In genomic region chr14:62921466-62921865, GRCh38 we compare ENCODE assay signal across 24 cellular contexts.
DNase-seq lines count a peak whose midpoint lies in the region; FAIRE-seq and TF ChIP-seq lines count a peak whose summit lies in the region.
"Had no signal": no experiment of that assay in that cellular context is flagged by ENCODE, and none has a peak within 500 bp of the region (broad histone marks: within the 10 kb centered on the region; RNA-seq: fewer than 3 reads in every experiment).

No MANE protein-coding gene starts in this region.

- H3K27ac Mint-ChIP-seq in astrocyte (ENCODE audit: unreplicated experiment) (no peak overlapping the region), type B pancreatic cell (no peak overlapping the region)
- H3K27ac Mint-ChIP-seq: B cell; CD4-positive, CD25-positive, alpha-beta regulatory T cell; CD8-positive, alpha-beta memory T cell; H9 had no signal

- H3K4me3 ChIP-seq in astrocyte (ENCODE audit: insufficient read depth, low read depth, low read length) (no peak overlapping the region), hepatocyte (no peak overlapping the region)

- H3K27me3 ChIP-seq in astrocyte (ENCODE audit: insufficient read depth, low read length) = no peaks in the 10 kb centered on the region
- no peaks in the 10 kb centered on the region for H3K27me3 ChIP-seq in hepatocyte

- no peak overlapping the region for H3K9ac ChIP-seq in astrocyte (ENCODE audit: low read length)

- no peak overlapping the region for H3K4me2 ChIP-seq in astrocyte (ENCODE audit: low read length)
- peak overlapping the region; percentile 35 for H3K4me2 ChIP-seq in hepatocyte

- 81% methylated on average over 1 of the region's 1 CpG for WGBS in hepatocyte (ENCODE audit: low lambda C conversion rate, missing lambda C conversion rate)

- H3K9me2 ChIP-seq in hepatocyte (replicated peaks; ENCODE audit: insufficient read depth) = no peaks in the 10 kb centered on the region

- H3K36me3 ChIP-seq in astrocyte (ENCODE audit: insufficient read depth, low read length) = no peaks in the 10 kb centered on the region
- H3K36me3 ChIP-seq in hepatocyte (replicated peaks; ENCODE audit: insufficient read depth, low read depth) = no peaks in the 10 kb centered on the region

- no peaks in the 10 kb centered on the region for H3K79me2 ChIP-seq in astrocyte (ENCODE audit: insufficient read depth, low read length)
- H3K79me2 ChIP-seq in hepatocyte = no peaks in the 10 kb centered on the region

- H3K9me3 ChIP-seq in astrocyte (ENCODE audit: insufficient read depth, low read depth, low read length) (no peaks in the 10 kb centered on the region), hepatocyte (ENCODE audit: low read depth) (no peaks in the 10 kb centered on the region)

- H3K27ac ChIP-seq in astrocyte (ENCODE audit: low read depth, low read length) (no peak overlapping the region), hepatocyte (no peak overlapping the region)

- peaks cover 3% of the 10 kb centered on the region for H3K4me1 Mint-ChIP-seq in astrocyte (ENCODE audit: low read depth, unreplicated experiment)
- H3K4me1 Mint-ChIP-seq in type B pancreatic cell (ENCODE audit: unreplicated experiment) = no peaks in the 10 kb centered on the region
- H3K4me1 Mint-ChIP-seq: B cell; CD4-positive, CD25-positive, alpha-beta regulatory T cell; CD8-positive, alpha-beta memory T cell; H9 had no signal

- H2AFZ ChIP-seq in astrocyte (ENCODE audit: low read depth, low read length) = no peak overlapping the region
- H2AFZ ChIP-seq in hepatocyte = no peak overlapping the region

- TF ChIP-seq CTCF in astrocyte (IDR thresholded peaks at IDR 0.05; ENCODE audit: insufficient read depth, low read depth, low read length) (no peak), hepatocyte (IDR thresholded peaks at IDR 0.05; ENCODE audit: poor library complexity) (no peak), type B pancreatic cell (conservative IDR thresholded peaks at IDR 0.05) (no peak)

- H3K9me3 Mint-ChIP-seq in astrocyte (ENCODE audit: unreplicated experiment) (peaks cover 2% of the 10 kb centered on the region), type B pancreatic cell (no peaks in the 10 kb centered on the region)
- H3K9me3 Mint-ChIP-seq: H9 had no signal

- H3K4me3 Mint-ChIP-seq in astrocyte (ENCODE audit: unreplicated experiment) = no peak overlapping the region
- no peak overlapping the region for H3K4me3 Mint-ChIP-seq in type B pancreatic cell
- H3K4me3 Mint-ChIP-seq: B cell; CD4-positive, CD25-positive, alpha-beta regulatory T cell; CD8-positive, alpha-beta memory T cell; H9 had no signal

- H3K4me1 ChIP-seq in astrocyte (ENCODE audit: insufficient read depth, low read length) (no peaks in the 10 kb centered on the region), hepatocyte (ENCODE audit: insufficient read depth) (no peaks in the 10 kb centered on the region)

- DNase-seq in HCEC 1CT (peak; percentile 49), M059J (ENCODE audit: low read depth) (peak; percentile 1), astrocyte (ENCODE audit: low read depth) (peak; percentile 25), hepatocyte (ENCODE audit: low spot score) (no peak), HK-2 (ENCODE audit: unreplicated experiment) (no peak), NCI-H1436 (lab: John Stamatoyannopoulos, UW) (no peak), AG20443 (ENCODE audit: low spot score) (no peak), type B pancreatic cell (ENCODE audit: extremely low spot score, unreplicated experiment) (no peak)
- DNase-seq: 8988T; C1 segment of cervical spinal cord; CD4-positive, CD25-positive, alpha-beta regulatory T cell; CD8-positive, alpha-beta memory T cell; COR-L47; DMS 273 treated with DMSO at 0.1 percent for 48 hours; DMS53; DND-41; EL; H9 had no signal

- no peaks in the 10 kb centered on the region for H3K27me3 Mint-ChIP-seq in astrocyte (ENCODE audit: low read depth, unreplicated experiment)
- peaks cover 2% of the 10 kb centered on the region for H3K27me3 Mint-ChIP-seq in type B pancreatic cell
- H3K27me3 Mint-ChIP-seq: B cell; CD4-positive, CD25-positive, alpha-beta regulatory T cell had no signal

- no peak for FAIRE-seq in astrocyte (lab: Jason Lieb, UNC)
- FAIRE-seq: G401.6, GM12891, GM19239, H1, HepG2 had no signal

- H3K36me3 Mint-ChIP-seq in astrocyte (ENCODE audit: low read depth, unreplicated experiment) (no peaks in the 10 kb centered on the region), type B pancreatic cell (no peaks in the 10 kb centered on the region)
- H3K36me3 Mint-ChIP-seq: CD4-positive, CD25-positive, alpha-beta regulatory T cell; CD8-positive, alpha-beta memory T cell had no signal

- H4K20me1 ChIP-seq in astrocyte (ENCODE audit: insufficient read depth, low read length) (no peaks in the 10 kb centered on the region), hepatocyte (ENCODE audit: insufficient read depth, poor library complexity, severe bottlenecking) (no peaks in the 10 kb centered on the region)

Comparison
In these comparisons a context has a peak if more than half of its experiments do, and no peak if none do; other contexts are left out.
1. DNase-seq: peak in HCEC 1CT (single experiment), M059J (single experiment) and astrocyte (single experiment); none in hepatocyte (single experiment), HK-2 (single experiment), NCI-H1436 (single experiment), AG20443 (single experiment) and type B pancreatic cell (single experiment).